11 cellular contexts compared by ENCODE assay signal in the genomic region with DNA sequence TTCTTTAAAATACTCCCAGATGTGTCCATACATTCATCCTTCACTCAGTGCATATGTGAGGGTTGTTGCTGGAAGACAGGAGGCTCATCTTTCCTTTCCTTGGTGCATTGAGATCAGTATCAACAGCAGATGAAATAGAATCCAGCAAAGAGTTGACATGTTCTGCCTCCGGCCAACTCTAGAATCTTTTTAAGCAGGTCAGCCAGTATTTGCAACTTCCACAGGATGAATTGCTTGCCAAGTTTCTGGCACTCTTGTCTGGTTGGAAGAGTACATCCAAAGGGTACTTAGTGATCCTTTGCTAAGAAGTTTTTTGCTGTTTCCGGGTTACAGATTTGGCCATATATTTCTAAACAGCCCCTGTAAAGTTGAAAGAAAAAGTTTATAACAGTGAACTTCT. TPM values are rescaled to one million over a fixed set of nuclear protein-coding genes. Genes with fewer than 3 reads are reported as not detected.
DNase-seq lines count a peak whose midpoint lies in the region; ATAC-seq and TF ChIP-seq lines count a peak whose summit lies in the region.
"Had no signal": no experiment of that assay in that cellular context is flagged by ENCODE, and none has a peak within 500 bp of the region (broad histone marks: within the 10 kb centered on the region; RNA-seq: fewer than 3 reads in every experiment).

No MANE protein-coding gene starts in this region.

- H3K4me3 ChIP-seq in LNCaP clone FGC (ENCODE audit: low read depth, low read length): no peak overlapping the region
- H3K4me3 ChIP-seq in choroid plexus epithelial cell (ENCODE audit: low read depth, low read length): no peak overlapping the region
- no peak overlapping the region for H3K4me3 ChIP-seq in gastrocnemius medialis
- no peak overlapping the region for H3K4me3 ChIP-seq in dorsolateral prefrontal cortex
- H3K4me3 ChIP-seq in CD8-positive, alpha-beta T cell (ENCODE audit: low read depth, low read length): no peak overlapping the region

- H3K4me3 Mint-ChIP-seq in immature natural killer cell: no peak overlapping the region
- H3K4me3 Mint-ChIP-seq in CD8-positive, alpha-beta T cell: no peak overlapping the region

- CTCF ChIA-PET in CD8-positive, alpha-beta T cell (lab: Charles Lee): no interaction called here

- no peaks in the 10 kb centered on the region for H3K9me3 ChIP-seq in gastrocnemius medialis
- H3K9me3 ChIP-seq in CD8-positive, alpha-beta T cell (ENCODE audit: low read length): no peaks in the 10 kb centered on the region

- ATAC-seq in gastrocnemius medialis: peak; percentile 57 to 81
- ATAC-seq in CD8-positive, alpha-beta T cell: no peak
- ATAC-seq: stimulated activated naive CD8-positive, alpha-beta T cell treated with anti-CD3 and anti-CD28 coated beads, Interleukin-15, Interleukin-2, amounts not matched to agents 100 U/mL and 50 U/mL, for 24 hours had no signal

- DNase-seq in LNCaP clone FGC (ENCODE audit: low read depth): peak; percentile 19
- DNase-seq in choroid plexus epithelial cell (ENCODE audit: low read depth): peak; percentile 31
- DNase-seq in immature natural killer cell: no peak
- peak in 1 of 2 donors; percentile 14 for DNase-seq in gastrocnemius medialis
- no peak for DNase-seq in dorsolateral prefrontal cortex
- no peak for DNase-seq in iPS-NIHi11 (ENCODE audit: low spot score)
- no peak for DNase-seq in CD8-positive, alpha-beta T cell
- DNase-seq: activated CD8-positive, alpha-beta memory T cell treated with anti-CD3 and anti-CD28 coated beads for 24 hours; AML-193; NCI-H774; stimulated activated naive CD8-positive, alpha-beta T cell treated with anti-CD3 and anti-CD28 coated beads, Interleukin-15, Interleukin-2, amounts not matched to agents 100 U/mL and 50 U/mL, for 24 hours had no signal

- H3K4me1 ChIP-seq in gastrocnemius medialis: peaks cover 35 to 45% of the 10 kb centered on the region in 2 donors
- no peaks in the 10 kb centered on the region for H3K4me1 ChIP-seq in CD8-positive, alpha-beta T cell (ENCODE audit: insufficient read depth, low read length)

- H3K4me1 Mint-ChIP-seq in immature natural killer cell: no peaks in the 10 kb centered on the region
- peaks cover 2% of the 10 kb centered on the region for H3K4me1 Mint-ChIP-seq in CD8-positive, alpha-beta T cell (ENCODE audit: low read depth)

- intact Hi-C loops in gastrocnemius medialis (cut with DNase I; ENCODE audit: low total_unique reads) (no loop called here), dorsolateral prefrontal cortex (cut with DNase I) (no loop called here)
- intact Hi-C loops in CD8-positive, alpha-beta T cell (cut with DNase I, micrococcal nuclease): no loop called here

- POLR2A ChIA-PET in CD8-positive, alpha-beta T cell (lab: Charles Lee): no interaction called here

- H3K27me3 Mint-ChIP-seq in immature natural killer cell (ENCODE audit: low read depth in 3 of 3): peaks cover 0 to 2% (median 0%) of the 10 kb centered on the region in 3 donors
- H3K27me3 Mint-ChIP-seq in CD8-positive, alpha-beta T cell (ENCODE audit: low read depth): no peaks in the 10 kb centered on the region

- no peak for TF ChIP-seq POLR2A in gastrocnemius medialis (IDR thresholded peaks at IDR 0.05)

- in situ Hi-C loops in gastrocnemius medialis (cut with MboI; ENCODE audit: low sequenced_read_pairs in 4 of 4): no loop called here

- peak overlapping the region in 4 of 6 donors; percentile 9 to 51 (median 34) for H3K27ac Mint-ChIP-seq in immature natural killer cell
- H3K27ac Mint-ChIP-seq in CD8-positive, alpha-beta T cell: no peak overlapping the region

- peaks cover 16 to 39% (median 38%) of the 10 kb centered on the region in 3 donors for H3K36me3 Mint-ChIP-seq in immature natural killer cell
- peaks cover 82% of the 10 kb centered on the region for H3K36me3 Mint-ChIP-seq in CD8-positive, alpha-beta T cell

- H3K36me3 ChIP-seq in gastrocnemius medialis: peaks cover 0 to 58% of the 10 kb centered on the region in 2 donors
- peaks cover 10% of the 10 kb centered on the region for H3K36me3 ChIP-seq in CD8-positive, alpha-beta T cell (ENCODE audit: insufficient read depth, low read length)

- TF ChIP-seq CTCF in LNCaP clone FGC (IDR thresholded peaks at IDR 0.05; ENCODE audit: control insufficient read depth, extremely low read depth, insufficient read depth): no peak
- no peak for TF ChIP-seq CTCF in choroid plexus epithelial cell (conservative IDR thresholded peaks at IDR 0.05; ENCODE audit: low read depth, low read length)
- TF ChIP-seq CTCF in gastrocnemius medialis (IDR thresholded peaks at IDR 0.05 in 4 of 5, conservative IDR thresholded peaks at IDR 0.05 in 1 of 5): no peak
- TF ChIP-seq CTCF in dorsolateral prefrontal cortex (IDR thresholded peaks at IDR 0.05 in 54 of 56, conservative IDR thresholded peaks at IDR 0.05 in 2 of 56; ENCODE audit: low read depth in 1 of 56, partially characterized antibody in 56 of 56): no peak
- no peak for TF ChIP-seq CTCF in CD8-positive, alpha-beta T cell (IDR thresholded peaks at IDR 0.05)

- no peaks in the 10 kb centered on the region for H3K9me3 Mint-ChIP-seq in immature natural killer cell
- H3K9me3 Mint-ChIP-seq in CD8-positive, alpha-beta T cell: no peaks in the 10 kb centered on the region

- H3K27me3 ChIP-seq in gastrocnemius medialis (no peaks in the 10 kb centered on the region), dorsolateral prefrontal cortex (no peaks in the 10 kb centered on the region)
- H3K27me3 ChIP-seq in CD8-positive, alpha-beta T cell (ENCODE audit: insufficient read depth, low read length): no peaks in the 10 kb centered on the region

- H3K27ac ChIP-seq in gastrocnemius medialis (peak overlapping the region; percentile 1 to 77 (median 14)), dorsolateral prefrontal cortex (peak overlapping the region in 28 of 59 donors; percentile 1 to 66 (median 34))
- no peak overlapping the region for H3K27ac ChIP-seq in CD8-positive, alpha-beta T cell (ENCODE audit: low read depth, low read length)

RNA-seq across cellular contexts. Expression of a gene that starts 21.1 kb away (rescaled TPM):
- not detected for polyA plus RNA-seq in immature natural killer cell
- total RNA-seq in gastrocnemius medialis (100 to 1,000 TPM in 3 of 4 donors, 10 to 100 TPM in 1; 68.3 to 252 (median 158) TPM), dorsolateral prefrontal cortex (1 to 10 TPM; 2.0 to 9.9 (median 5.5) TPM)
- total RNA-seq in CD8-positive, alpha-beta T cell: not detected

RNA-seq across cellular contexts. Expression of a gene that starts 30.5 kb away (rescaled TPM):
- 100 to 1,000 TPM; 314 to 568 (median 325) TPM for polyA plus RNA-seq in immature natural killer cell
- total RNA-seq in gastrocnemius medialis (10 to 100 TPM; 50.0 to 92.3 (median 53.0) TPM), dorsolateral prefrontal cortex (100 to 1,000 TPM; 115 to 177 (median 148) TPM)
- 100 to 1,000 TPM; 109 to 121 TPM for total RNA-seq in CD8-positive, alpha-beta T cell

RNA-seq across cellular contexts. Expression of a gene that starts 31.2 kb away (rescaled TPM):
- 10 to 100 TPM; 71.3 to 92.7 (median 92.1) TPM for polyA plus RNA-seq in immature natural killer cell
- total RNA-seq in gastrocnemius medialis: 10 to 100 TPM; 22.1 to 48.1 (median 27.1) TPM
- 10 to 100 TPM; 31.6 to 70.6 (median 46.7) TPM for total RNA-seq in dorsolateral prefrontal cortex
- total RNA-seq in CD8-positive, alpha-beta T cell: 10 to 100 TPM; 25.9 to 26.8 TPM

Comparison
In these comparisons a context has a peak if more than half of its experiments do, and no peak if none do; other contexts are left out.
1. DNase-seq: peak in LNCaP clone FGC (single experiment) and choroid plexus epithelial cell (single experiment); none in immature natural killer cell (0 of 3), dorsolateral prefrontal cortex (0 of 10), iPS-NIHi11 (single experiment) and CD8-positive, alpha-beta T cell (0 of 7).
2. RNA of a gene that starts 21.1 kb away (total RNA-seq): 68.3 to 252 TPM in gastrocnemius medialis; 2.0 to 9.9 TPM in dorsolateral prefrontal cortex and not detected in CD8-positive, alpha-beta T cell; every median in the first group is over 4 times any median in the second.